Comparison of ENCODE assay signal across 8 cellular contexts in genomic region chr9:76458903-76459690, GRCh38. TPM values are rescaled to one million over a fixed set of nuclear protein-coding genes. Genes with fewer than 3 reads are reported as not detected.
DNase-seq lines count a peak whose midpoint lies in the region; ATAC-seq, FAIRE-seq and TF ChIP-seq lines count a peak whose summit lies in the region.

TSS of gene GCNT1 (plus strand) at chr9:76459182. CDS start at chr9:76502382, 43,200 bp downstream.

- peak in 1 of 3 donors; percentile 6 for TF ChIP-seq POLR2A in spleen (IDR thresholded peaks at IDR 0.05)

- no peaks in the 10 kb centered on the region for H3K27me3 ChIP-seq in WERI-Rb-1 (ENCODE audit: insufficient read depth, low read depth, severe bottlenecking)
- no peaks in the 10 kb centered on the region for H3K27me3 ChIP-seq in bronchial epithelial cell (ENCODE audit: control insufficient read depth, insufficient read depth, low read length)
- H3K27me3 ChIP-seq in spleen (replicated peaks in 1 of 7) = peaks cover 0 to 8% (median 0%) of the 10 kb centered on the region in 7 donors

- ATAC-seq in GM18861 (IDR thresholded peaks at IDR 0.05; ENCODE audit: unreplicated experiment) (peak; percentile 77), HG03095 (IDR thresholded peaks at IDR 0.05; ENCODE audit: unreplicated experiment) (peak; percentile 87)

- 1 to 2% (median 1%) methylated on average over 28 to 65 of the region's 65 CpGs for WGBS in spleen, 5 donors

- H3K27ac ChIP-seq in WERI-Rb-1 (no peak within 1 kb of the TSS), spleen (peak within 1 kb of the TSS in 7 of 8 donors; percentile 65 to 87 (median 82))

- H3K4me3 ChIP-seq in WERI-Rb-1 (ENCODE audit: low read depth, low read length) (peak within 1 kb of the TSS; percentile 79), bronchial epithelial cell (ENCODE audit: low read depth, low read length) (peak within 1 kb of the TSS; percentile 85), spleen (peak within 1 kb of the TSS; percentile 63 to 91 (median 86))

- intact Hi-C loops in spleen (cut with DNase I; ENCODE audit: low total_unique reads) = no loop called here

- peaks cover 3 to 73% (median 57%) of the 10 kb centered on the region in 6 donors for H3K4me1 ChIP-seq in spleen

- H3K9me3 ChIP-seq in WERI-Rb-1 (ENCODE audit: severe bottlenecking) (no peaks in the 10 kb centered on the region), spleen (no peaks in the 10 kb centered on the region)

- no peak for FAIRE-seq in bronchial epithelial cell (lab: Jason Lieb, UNC)

- no peaks in the 10 kb centered on the region for H3K36me3 ChIP-seq in WERI-Rb-1
- no peaks in the 10 kb centered on the region for H3K36me3 ChIP-seq in bronchial epithelial cell (ENCODE audit: control insufficient read depth, insufficient read depth, low read length)
- H3K36me3 ChIP-seq in spleen = peaks cover 0 to 6% (median 0%) of the 10 kb centered on the region in 6 donors

- DNase-seq in ACHN = peak; percentile 91
- peak; percentile 57 for DNase-seq in NCI-H2171 treated with DMSO at 0.1 percent for 48 hours (lab: John Stamatoyannopoulos, UW)
- peak; percentile 94 for DNase-seq in WERI-Rb-1
- DNase-seq in bronchial epithelial cell (ENCODE audit: low read depth) = peak; percentile 82
- DNase-seq in iPS-NIHi7 (ENCODE audit: extremely low spot score) = peak; percentile 98
- DNase-seq in spleen = peak; percentile 98

- peak; percentile 78 for TF ChIP-seq CTCF in WERI-Rb-1 (IDR thresholded peaks at IDR 0.05; ENCODE audit: low read depth, low read length)
- TF ChIP-seq CTCF in bronchial epithelial cell (IDR thresholded peaks at IDR 0.05; ENCODE audit: insufficient read depth, low read length, severe bottlenecking) = peak; percentile 62
- TF ChIP-seq CTCF in spleen (IDR thresholded peaks at IDR 0.05 in 8 of 11, conservative IDR thresholded peaks at IDR 0.05 in 3 of 11) = peak in 10 of 11 experiments; percentile 14 to 67 (median 46)

- in situ Hi-C loops in ACHN (cut with HindIII; ENCODE audit: low pct_ligation_motif_present, low pct_unique_long_range_greater_than_20kb, low sequenced_read_pairs) = no loop called here

RNA-seq across cellular contexts. Expression of gene GCNT1, which starts in this region (rescaled TPM):
- total RNA-seq in bronchial epithelial cell (3.7 and 4.5 TPM in 2 replicates), spleen (10 to 100 TPM; 23.1 to 54.5 (median 37.6) TPM)
- polyA plus RNA-seq in spleen = 1 to 10 TPM; 2.5 to 5.1 (median 3.5) TPM
